9 cellular contexts compared by ENCODE assay signal in genomic region chr19:14441041-14441938, GRCh38. TPM values are rescaled to one million over a fixed set of nuclear protein-coding genes. Genes with fewer than 3 reads are reported as not detected.
DNase-seq lines count a peak whose midpoint lies in the region; ATAC-seq and TF ChIP-seq lines count a peak whose summit lies in the region.
"Had no signal": no experiment of that assay in that cellular context is flagged by ENCODE, and none has a peak within 500 bp of the region (broad histone marks: within the 10 kb centered on the region; RNA-seq: fewer than 3 reads in every experiment).

No MANE protein-coding gene starts in this region.

- no peak for DNase-seq in CD4-positive, CD25-positive, alpha-beta regulatory T cell
- no peak for DNase-seq in activated T-helper 2 cell treated with anti-CD3 and anti-CD28 coated beads, Interferon-gamma antibody, Interleukin-2, Interleukin-4, amounts not matched to agents 10 μg/mL and 5 μg/mL and 100 μg/mL, durations not matched to agents 14 hours and 24 hours and 36 hours (ENCODE audit: low spot score)
- no peak for DNase-seq in naive thymus-derived CD4-positive, alpha-beta T cell
- no peak for DNase-seq in COLO829 (ENCODE audit: low spot score)
- no peak for DNase-seq in activated CD4-positive, CD25-positive, alpha-beta regulatory T cell treated with anti-CD3 and anti-CD28 coated beads, Interleukin-2, amount 50 U/mL, for 72 hours
- DNase-seq: erythroblast; stimulated activated CD4-positive, alpha-beta T cell treated with anti-CD3 and anti-CD28 coated beads, Interleukin-2, amount 100 ng/mL, for 48 hours had no signal

- H3K36me3 ChIP-seq in CD4-positive, CD25-positive, alpha-beta regulatory T cell (ENCODE audit: control insufficient read depth, insufficient read depth, low read length): peaks cover 46% of the 10 kb centered on the region
- H3K36me3 ChIP-seq in naive thymus-derived CD4-positive, alpha-beta T cell (ENCODE audit: control insufficient read depth in 2 of 3, insufficient read depth in 3 of 3, low read length in 3 of 3): peaks cover 15 to 50% (median 16%) of the 10 kb centered on the region in 3 experiments

- no peaks in the 10 kb centered on the region for H3K27me3 ChIP-seq in CD4-positive, CD25-positive, alpha-beta regulatory T cell (ENCODE audit: control insufficient read depth, insufficient read depth, low read length)
- H3K27me3 ChIP-seq in naive thymus-derived CD4-positive, alpha-beta T cell (ENCODE audit: control insufficient read depth in 2 of 2, insufficient read depth in 2 of 2, low read length in 2 of 2): no peaks in the 10 kb centered on the region

- H3K27ac Mint-ChIP-seq in CD4-positive, CD25-positive, alpha-beta regulatory T cell: peak overlapping the region; percentile 88 to 98 (median 96)
- H3K27ac Mint-ChIP-seq in activated T-helper 2 cell treated with anti-CD3 and anti-CD28 coated beads, Interferon-gamma antibody, Interleukin-2, Interleukin-4, amounts not matched to agents 10 μg/mL and 5 μg/mL and 100 μg/mL, durations not matched to agents 14 hours and 24 hours and 36 hours: no peak overlapping the region
- peak overlapping the region in 8 of 9 donors; percentile 30 to 97 (median 78) for H3K27ac Mint-ChIP-seq in naive thymus-derived CD4-positive, alpha-beta T cell

- CTCF ChIA-PET in naive thymus-derived CD4-positive, alpha-beta T cell (lab: Charles Lee): interaction anchor here (1.0 to 1.8 kb wide), 3 partner anchors 9 to 305 kb away, joined by 4 to 9 read pairs (median 4); partner anchors contain the start of gene ASF1B

- H3K4me3 Mint-ChIP-seq in CD4-positive, CD25-positive, alpha-beta regulatory T cell: peak overlapping the region; percentile 74 to 97 (median 95)
- peak overlapping the region; percentile 95 for H3K4me3 Mint-ChIP-seq in activated T-helper 2 cell treated with anti-CD3 and anti-CD28 coated beads, Interferon-gamma antibody, Interleukin-2, Interleukin-4, amounts not matched to agents 10 μg/mL and 5 μg/mL and 100 μg/mL, durations not matched to agents 14 hours and 24 hours and 36 hours (ENCODE audit: low read depth)
- H3K4me3 Mint-ChIP-seq in naive thymus-derived CD4-positive, alpha-beta T cell: peak overlapping the region; percentile 88 to 99 (median 95)

- H3K27ac ChIP-seq in CD4-positive, CD25-positive, alpha-beta regulatory T cell (ENCODE audit: insufficient read depth, low read length, poor library complexity, severe bottlenecking): no peak overlapping the region
- peak overlapping the region; percentile 85 for H3K27ac ChIP-seq in naive thymus-derived CD4-positive, alpha-beta T cell (ENCODE audit: low read depth, low read length)

- H3K4me1 Mint-ChIP-seq in CD4-positive, CD25-positive, alpha-beta regulatory T cell: peaks cover 3 to 69% (median 39%) of the 10 kb centered on the region in 4 donors
- H3K4me1 Mint-ChIP-seq in activated T-helper 2 cell treated with anti-CD3 and anti-CD28 coated beads, Interferon-gamma antibody, Interleukin-2, Interleukin-4, amounts not matched to agents 10 μg/mL and 5 μg/mL and 100 μg/mL, durations not matched to agents 14 hours and 24 hours and 36 hours (ENCODE audit: low read depth): peaks cover 22% of the 10 kb centered on the region
- H3K4me1 Mint-ChIP-seq in naive thymus-derived CD4-positive, alpha-beta T cell: peaks cover 31 to 71% (median 48%) of the 10 kb centered on the region in 7 donors

- peaks cover 39% of the 10 kb centered on the region for H3K4me1 ChIP-seq in CD4-positive, CD25-positive, alpha-beta regulatory T cell (ENCODE audit: control insufficient read depth, insufficient read depth, low read length, poor library complexity, severe bottlenecking)
- H3K4me1 ChIP-seq in naive thymus-derived CD4-positive, alpha-beta T cell (ENCODE audit: control insufficient read depth in 2 of 2, insufficient read depth in 2 of 2, low read length in 2 of 2): peaks cover 26 to 31% of the 10 kb centered on the region in 2 donors

- no peak for ATAC-seq in CD4-positive, CD25-positive, alpha-beta regulatory T cell (ENCODE audit: low read depth in 2 of 2)
- ATAC-seq in naive thymus-derived CD4-positive, alpha-beta T cell: no peak
- ATAC-seq in GM18909 (IDR thresholded peaks at IDR 0.05; ENCODE audit: poor library complexity, unreplicated experiment): no peak

- no peaks in the 10 kb centered on the region for H3K9me3 ChIP-seq in CD4-positive, CD25-positive, alpha-beta regulatory T cell (ENCODE audit: control insufficient read depth in 2 of 2, low read length in 2 of 2)
- no peaks in the 10 kb centered on the region for H3K9me3 ChIP-seq in naive thymus-derived CD4-positive, alpha-beta T cell (ENCODE audit: control insufficient read depth in 2 of 3, low read length in 3 of 3)

- no peaks in the 10 kb centered on the region for H3K27me3 Mint-ChIP-seq in CD4-positive, CD25-positive, alpha-beta regulatory T cell
- H3K27me3 Mint-ChIP-seq in activated T-helper 2 cell treated with anti-CD3 and anti-CD28 coated beads, Interferon-gamma antibody, Interleukin-2, Interleukin-4, amounts not matched to agents 10 μg/mL and 5 μg/mL and 100 μg/mL, durations not matched to agents 14 hours and 24 hours and 36 hours (ENCODE audit: low read depth): no peaks in the 10 kb centered on the region
- H3K27me3 Mint-ChIP-seq in naive thymus-derived CD4-positive, alpha-beta T cell: no peaks in the 10 kb centered on the region

- no peak for TF ChIP-seq CTCF in GM12875 (IDR thresholded peaks at IDR 0.05; ENCODE audit: borderline replicate concordance, insufficient read depth, low read depth, low read length)

- POLR2A ChIA-PET in naive thymus-derived CD4-positive, alpha-beta T cell (lab: Charles Lee): interaction anchor here (0.7 to 7.0 kb wide), 2 partner anchors 22 to 54 kb away, joined by 3 to 37 read pairs; partner anchors contain the start of gene DDX39A

- intact Hi-C loops in activated T-helper 2 cell treated with anti-CD3 and anti-CD28 coated beads, Interferon-gamma antibody, Interleukin-2, Interleukin-4, amounts not matched to agents 10 μg/mL and 5 μg/mL and 100 μg/mL, durations not matched to agents 14 hours and 24 hours and 36 hours (cut with micrococcal nuclease): no loop called here
- intact Hi-C loops in naive thymus-derived CD4-positive, alpha-beta T cell (cut with micrococcal nuclease): no loop called here

- H3K36me3 Mint-ChIP-seq in CD4-positive, CD25-positive, alpha-beta regulatory T cell: peaks cover 31% of the 10 kb centered on the region
- peaks cover 45% of the 10 kb centered on the region for H3K36me3 Mint-ChIP-seq in activated T-helper 2 cell treated with anti-CD3 and anti-CD28 coated beads, Interferon-gamma antibody, Interleukin-2, Interleukin-4, amounts not matched to agents 10 μg/mL and 5 μg/mL and 100 μg/mL, durations not matched to agents 14 hours and 24 hours and 36 hours (ENCODE audit: low read depth)
- peaks cover 7 to 42% (median 21%) of the 10 kb centered on the region in 5 donors for H3K36me3 Mint-ChIP-seq in naive thymus-derived CD4-positive, alpha-beta T cell

- H3K9me3 Mint-ChIP-seq in CD4-positive, CD25-positive, alpha-beta regulatory T cell: no peaks in the 10 kb centered on the region
- no peaks in the 10 kb centered on the region for H3K9me3 Mint-ChIP-seq in activated T-helper 2 cell treated with anti-CD3 and anti-CD28 coated beads, Interferon-gamma antibody, Interleukin-2, Interleukin-4, amounts not matched to agents 10 μg/mL and 5 μg/mL and 100 μg/mL, durations not matched to agents 14 hours and 24 hours and 36 hours
- no peaks in the 10 kb centered on the region for H3K9me3 Mint-ChIP-seq in naive thymus-derived CD4-positive, alpha-beta T cell

- H3K4me3 ChIP-seq in CD4-positive, CD25-positive, alpha-beta regulatory T cell (ENCODE audit: low read depth, low read length): no peak overlapping the region
- H3K4me3 ChIP-seq in GM12875 (ENCODE audit: low read depth, low read length): peak overlapping the region; percentile 73
- H3K4me3 ChIP-seq in naive thymus-derived CD4-positive, alpha-beta T cell (ENCODE audit: low read length): peak overlapping the region; percentile 82

RNA-seq across cellular contexts. Expression of gene PKN1, which starts 8.2 kb away (rescaled TPM):
- total RNA-seq in CD4-positive, CD25-positive, alpha-beta regulatory T cell: 151 TPM
- 10 to 100 TPM; 43.2 to 61.7 (median 52.1) TPM for polyA plus RNA-seq in CD4-positive, CD25-positive, alpha-beta regulatory T cell
- 171 and 172 TPM in 2 replicates for total RNA-seq in activated T-helper 2 cell treated with anti-CD3 and anti-CD28 coated beads, Interferon-gamma antibody, Interleukin-2, Interleukin-4, amounts not matched to agents 10 μg/mL and 5 μg/mL and 100 μg/mL, durations not matched to agents 14 hours and 24 hours and 36 hours
- 100 to 1,000 TPM; 194 to 211 (median 206) TPM for total RNA-seq in naive thymus-derived CD4-positive, alpha-beta T cell
- 10 to 100 TPM; 47.2 to 88.2 TPM for polyA plus RNA-seq in naive thymus-derived CD4-positive, alpha-beta T cell

RNA-seq across cellular contexts. Expression of gene DDX39A, which starts 22.1 kb away (rescaled TPM):
- total RNA-seq in CD4-positive, CD25-positive, alpha-beta regulatory T cell: 232 TPM
- 100 to 1,000 TPM; 110 to 150 (median 125) TPM for polyA plus RNA-seq in CD4-positive, CD25-positive, alpha-beta regulatory T cell
- total RNA-seq in activated T-helper 2 cell treated with anti-CD3 and anti-CD28 coated beads, Interferon-gamma antibody, Interleukin-2, Interleukin-4, amounts not matched to agents 10 μg/mL and 5 μg/mL and 100 μg/mL, durations not matched to agents 14 hours and 24 hours and 36 hours: 268 TPM in 2 replicates
- 100 to 1,000 TPM; 135 to 288 (median 215) TPM for total RNA-seq in naive thymus-derived CD4-positive, alpha-beta T cell
- polyA plus RNA-seq in naive thymus-derived CD4-positive, alpha-beta T cell: 100 to 1,000 TPM in 1 of 2 donors, 10 to 100 TPM in 1; 98.6 to 134 TPM

RNA-seq across cellular contexts. Expression of gene PTGER1, which starts 33.9 kb away (rescaled TPM):
- total RNA-seq in CD4-positive, CD25-positive, alpha-beta regulatory T cell: not detected
- polyA plus RNA-seq in CD4-positive, CD25-positive, alpha-beta regulatory T cell: not detected
- total RNA-seq in activated T-helper 2 cell treated with anti-CD3 and anti-CD28 coated beads, Interferon-gamma antibody, Interleukin-2, Interleukin-4, amounts not matched to agents 10 μg/mL and 5 μg/mL and 100 μg/mL, durations not matched to agents 14 hours and 24 hours and 36 hours: 1.1 and 1.6 TPM in 2 replicates
- total RNA-seq in naive thymus-derived CD4-positive, alpha-beta T cell: under 1 TPM in 1 of 5 experiments, not detected in 4; 0.46 TPM
- polyA plus RNA-seq in naive thymus-derived CD4-positive, alpha-beta T cell: not detected

RNA-seq across cellular contexts. Expression of gene GIPC1, which starts 54.6 kb away (rescaled TPM):
- 37.5 TPM for total RNA-seq in CD4-positive, CD25-positive, alpha-beta regulatory T cell
- polyA plus RNA-seq in CD4-positive, CD25-positive, alpha-beta regulatory T cell: 10 to 100 TPM; 44.0 to 62.0 (median 55.7) TPM
- 39.2 and 40.1 TPM in 2 replicates for total RNA-seq in activated T-helper 2 cell treated with anti-CD3 and anti-CD28 coated beads, Interferon-gamma antibody, Interleukin-2, Interleukin-4, amounts not matched to agents 10 μg/mL and 5 μg/mL and 100 μg/mL, durations not matched to agents 14 hours and 24 hours and 36 hours
- 10 to 100 TPM; 21.3 to 45.4 (median 24.7) TPM for total RNA-seq in naive thymus-derived CD4-positive, alpha-beta T cell
- polyA plus RNA-seq in naive thymus-derived CD4-positive, alpha-beta T cell: 10 to 100 TPM; 34.0 to 46.1 TPM
